ENCODE assay signal across 10 cellular contexts in the genomic region with DNA sequence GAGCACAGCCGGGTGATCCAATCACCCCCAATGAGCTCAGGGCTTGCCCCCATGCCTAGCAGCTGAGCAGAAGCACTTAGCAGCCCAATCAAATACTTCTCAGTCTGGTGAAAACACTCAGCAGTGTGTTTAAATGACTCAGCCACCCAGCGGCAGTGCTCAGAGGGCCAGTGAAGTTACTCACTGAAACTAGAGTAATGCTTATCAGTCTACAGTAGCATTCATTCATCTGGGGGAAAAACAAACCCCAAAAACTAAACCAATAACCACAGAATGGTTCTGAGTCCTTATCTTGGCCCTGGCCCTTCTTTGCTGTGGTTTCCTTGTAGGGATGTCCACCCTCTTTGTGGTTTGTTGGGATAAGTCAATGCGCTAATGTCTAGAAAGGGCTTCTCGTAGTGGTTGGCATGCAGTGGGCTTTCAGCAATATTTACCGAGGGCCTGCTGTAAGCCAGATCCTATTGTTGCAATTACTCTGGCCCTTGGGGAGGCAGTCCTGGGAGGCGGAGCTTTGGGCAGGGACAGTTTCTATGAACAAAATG. TPM values are rescaled to one million over a fixed set of nuclear protein-coding genes. Genes with fewer than 3 reads are reported as not detected.
DNase-seq lines count a peak whose midpoint lies in the region; ATAC-seq and TF ChIP-seq lines count a peak whose summit lies in the region.
"Had no signal": no experiment of that assay in that cellular context is flagged by ENCODE, and none has a peak within 500 bp of the region (broad histone marks: within the 10 kb centered on the region; RNA-seq: fewer than 3 reads in every experiment).

No MANE protein-coding gene starts in this region.

- TF ChIP-seq CTCF in type B pancreatic cell (conservative IDR thresholded peaks at IDR 0.05) (no peak), osteocyte (IDR thresholded peaks at IDR 0.05) (no peak)

- H3K9me3 Mint-ChIP-seq in type B pancreatic cell: no peaks in the 10 kb centered on the region
- no peaks in the 10 kb centered on the region for H3K9me3 Mint-ChIP-seq in osteocyte (ENCODE audit: unreplicated experiment)

- H3K4me1 Mint-ChIP-seq in type B pancreatic cell (ENCODE audit: unreplicated experiment) (no peaks in the 10 kb centered on the region), osteocyte (ENCODE audit: unreplicated experiment) (peaks cover 1% of the 10 kb centered on the region)

- DNase-seq in NCI-H2171 treated with DMSO at 0.1 percent for 48 hours (lab: John Stamatoyannopoulos, UW): peak; percentile 68
- no peak for DNase-seq in NCI-H2171 (lab: John Stamatoyannopoulos, UW)
- DNase-seq in HPDE6-E6E7 (ENCODE audit: extremely low spot score): peak; percentile 48
- peak; percentile 98 for DNase-seq in astrocyte of the hippocampus (ENCODE audit: low read depth, low spot score)
- DNase-seq in type B pancreatic cell (ENCODE audit: extremely low spot score, unreplicated experiment): no peak
- no peak for DNase-seq in osteocyte (ENCODE audit: extremely low spot score, unreplicated experiment)
- DNase-seq in caudate nucleus (lab: John Stamatoyannopoulos, UW): no peak

- peak; percentile 98 for ATAC-seq in GM21529 (IDR thresholded peaks at IDR 0.05; ENCODE audit: unreplicated experiment)

- H3K27ac Mint-ChIP-seq in type B pancreatic cell: no peak overlapping the region
- no peak overlapping the region for H3K27ac Mint-ChIP-seq in osteocyte (ENCODE audit: unreplicated experiment)

- H3K27ac ChIP-seq in caudate nucleus (ENCODE audit: low read depth, low read length): no peak overlapping the region
- H3K27ac ChIP-seq: C4-2B, skin epidermis had no signal

- H3K36me3 Mint-ChIP-seq in type B pancreatic cell (no peaks in the 10 kb centered on the region), osteocyte (ENCODE audit: unreplicated experiment) (no peaks in the 10 kb centered on the region)

- H3K27me3 Mint-ChIP-seq in type B pancreatic cell: peaks cover 46% of the 10 kb centered on the region
- peaks cover 27% of the 10 kb centered on the region for H3K27me3 Mint-ChIP-seq in osteocyte (ENCODE audit: unreplicated experiment)

- H3K4me3 Mint-ChIP-seq in type B pancreatic cell (no peak overlapping the region), osteocyte (ENCODE audit: unreplicated experiment) (no peak overlapping the region)

RNA-seq across cellular contexts. Expression of gene LHX2, which starts 43.2 kb away (rescaled TPM):
- total RNA-seq in type B pancreatic cell (ENCODE audit: low replicate concordance) (1.2 TPM in 1 of 2 replicates, not detected in the other), osteocyte (not detected in 2 replicates)

Comparison
In these comparisons a context has a peak if more than half of its experiments do, and no peak if none do; other contexts are left out.
1. DNase-seq: peak in NCI-H2171 treated with DMSO at 0.1 percent for 48 hours (single experiment), HPDE6-E6E7 (single experiment) and astrocyte of the hippocampus (single experiment); none in NCI-H2171 (single experiment), type B pancreatic cell (single experiment), osteocyte (single experiment) and caudate nucleus (0 of 61).